ENCODE assay signal across 23 cellular contexts in genomic region chr1:47687618-47687940, GRCh38.
DNase-seq lines count a peak whose midpoint lies in the region; ATAC-seq and TF ChIP-seq lines count a peak whose summit lies in the region.
"Had no signal": no experiment of that assay in that cellular context is flagged by ENCODE, and none has a peak within 500 bp of the region (broad histone marks: within the 10 kb centered on the region; RNA-seq: fewer than 3 reads in every experiment).

No MANE protein-coding gene starts in this region.

- peak; percentile 33 for DNase-seq in H9
- DNase-seq in mesendoderm, result peak; percentile 57
- DNase-seq in spleen, result peak; percentile 21
- no peak for DNase-seq in stimulated activated CD4-positive, alpha-beta T cell treated with anti-CD3 and anti-CD28 coated beads, Interleukin-4, amount 100 ng/mL, for 1 hour
- no peak for DNase-seq in stimulated activated naive CD4-positive, alpha-beta T cell treated with Interleukin-2 at 50 U/mL for 16 hours (lab: John Stamatoyannopoulos, UW)
- DNase-seq: activated CD8-positive, alpha-beta T cell treated with anti-CD3 and anti-CD28 coated beads, Interleukin-2, amount 10 ng/mL, durations not matched to agents 7 days and 5 days; activated naive CD4-positive, alpha-beta T cell treated with anti-CD3 and anti-CD28 coated beads, Interleukin-2, amount 10 ng/mL, durations not matched to agents 7 days and 5 days; activated T-cell treated with anti-CD3 and anti-CD28 coated beads, Interleukin-2, amount 50 U/mL, for 48 hours; amygdala; heart right ventricle; left ventricle myocardium inferior; MG63; NCI-H524 treated with DMSO at 0.1 percent for 48 hours; nucleus accumbens; stimulated activated CD4-positive, alpha-beta T cell treated with anti-CD3 and anti-CD28 coated beads, Interleukin-12 subunit alpha, Interleukin-12 subunit beta, amount 100 ng/mL, for 4 hours; T1000 had no signal

- H3K27ac ChIP-seq in H9 (ENCODE audit: insufficient read length, low read depth, low read length) (no peak overlapping the region), mesendoderm (ENCODE audit: low read depth, low read length) (no peak overlapping the region), spleen (no peak overlapping the region)
- H3K27ac ChIP-seq: dorsolateral prefrontal cortex, epithelial cell of prostate, heart right ventricle, left ventricle myocardium inferior, upper lobe of left lung had no signal

- no peaks in the 10 kb centered on the region for H3K27me3 ChIP-seq in H9 (ENCODE audit: insufficient read depth, low read length)
- no peaks in the 10 kb centered on the region for H3K27me3 ChIP-seq in mesendoderm (ENCODE audit: insufficient read depth, low read length, poor library complexity)
- peaks cover 0 to 32% (median 6%) of the 10 kb centered on the region in 7 donors for H3K27me3 ChIP-seq in spleen (replicated peaks in 1 of 7)
- H3K27me3 ChIP-seq: MG63, upper lobe of left lung had no signal

- H3K4me1 Mint-ChIP-seq in H9 (peaks cover 20 to 42% of the 10 kb centered on the region in 2 experiments), brain (peaks cover 60% of the 10 kb centered on the region)
- H3K4me1 Mint-ChIP-seq: activated naive CD4-positive, alpha-beta T cell treated with anti-CD3 and anti-CD28 coated beads, Interleukin-2, amount 10 ng/mL, durations not matched to agents 7 days and 5 days had no signal

- no peak overlapping the region for H3K4me2 ChIP-seq in H9 (ENCODE audit: insufficient read depth, insufficient read length, low read length)
- H3K4me2 ChIP-seq in mesendoderm (ENCODE audit: low read length), result no peak overlapping the region

- no peak overlapping the region for H3K14ac ChIP-seq in H9 (ENCODE audit: insufficient read depth, low read length)

- H3K27me3 Mint-ChIP-seq in H9 (ENCODE audit: low read depth), result peaks cover 4% of the 10 kb centered on the region; the same call in 1 of the 2 replicates
- no peaks in the 10 kb centered on the region for H3K27me3 Mint-ChIP-seq in brain

- H3T11ph ChIP-seq in H9 (ENCODE audit: low read length), result no peak overlapping the region

- no peak for ATAC-seq in GM21576 (IDR thresholded peaks at IDR 0.05; ENCODE audit: unreplicated experiment)
- ATAC-seq: activated CD4-positive, CD25-positive, alpha-beta regulatory T cell treated with anti-CD3 and anti-CD28 coated beads, Interleukin-2, amount 50 U/mL, for 24 hours; activated CD8-positive, alpha-beta T cell treated with anti-CD3 and anti-CD28 coated beads, Interleukin-2, amount 10 ng/mL, durations not matched to agents 7 days and 5 days; heart right ventricle had no signal

- H4K5ac ChIP-seq in H9 (ENCODE audit: insufficient read length, low read depth, low read length), result no peak overlapping the region
- no peak overlapping the region for H4K5ac ChIP-seq in mesendoderm (ENCODE audit: low read length)

- no peak overlapping the region for H3K18ac ChIP-seq in H9 (ENCODE audit: insufficient read length, low read depth, low read length)
- H3K18ac ChIP-seq in mesendoderm (ENCODE audit: low read length), result no peak overlapping the region

- no peak overlapping the region for H3K9ac ChIP-seq in H9 (ENCODE audit: extremely low read depth, insufficient read length, low read length)
- H3K9ac ChIP-seq in mesendoderm (ENCODE audit: low read length), result no peak overlapping the region

- no peak overlapping the region for H2BK12ac ChIP-seq in H9 (ENCODE audit: insufficient read length, low read depth, low read length)

- H4K91ac ChIP-seq in H9 (ENCODE audit: insufficient read length, low read depth, low read length), result no peak overlapping the region

- H2BK120ac ChIP-seq in H9 (ENCODE audit: low read depth, low read length, poor library complexity, severe bottlenecking), result no peak overlapping the region
- H2BK120ac ChIP-seq in mesendoderm (ENCODE audit: low read depth, low read length), result no peak overlapping the region

- no peaks in the 10 kb centered on the region for H4K20me1 ChIP-seq in H9 (ENCODE audit: control insufficient read depth, insufficient read depth, insufficient read length)

- no peak overlapping the region for H2AK5ac ChIP-seq in H9 (ENCODE audit: insufficient read length, low read length)
- H2AK5ac ChIP-seq in mesendoderm (ENCODE audit: low read length), result no peak overlapping the region

- H3K4ac ChIP-seq in H9 (ENCODE audit: low read depth, low read length), result no peak overlapping the region
- H3K4ac ChIP-seq in mesendoderm (ENCODE audit: low read depth, low read length), result no peak overlapping the region

- peak overlapping the region in 1 of 2 experiments; percentile 61; a peak in 2 of 5 replicates for H3K4me3 Mint-ChIP-seq in H9
- peak overlapping the region in 1 of 5 experiments; percentile 30 for H3K4me3 Mint-ChIP-seq in brain
- H3K4me3 Mint-ChIP-seq: activated CD8-positive, alpha-beta T cell treated with anti-CD3 and anti-CD28 coated beads, Interleukin-2, amount 10 ng/mL, durations not matched to agents 7 days and 5 days; activated naive CD4-positive, alpha-beta T cell treated with anti-CD3 and anti-CD28 coated beads, Interleukin-2, amount 10 ng/mL, durations not matched to agents 7 days and 5 days had no signal

- H3K27ac Mint-ChIP-seq in H9 (peak overlapping the region in 1 of 3 experiments; percentile 87; a peak in 2 of 7 replicates), brain (peak overlapping the region; percentile 32 to 90 (median 55))
- H3K27ac Mint-ChIP-seq: activated CD8-positive, alpha-beta T cell treated with anti-CD3 and anti-CD28 coated beads, Interleukin-2, amount 10 ng/mL, durations not matched to agents 7 days and 5 days; activated naive CD4-positive, alpha-beta T cell treated with anti-CD3 and anti-CD28 coated beads, Interleukin-2, amount 10 ng/mL, durations not matched to agents 7 days and 5 days had no signal

- H3K9me3 ChIP-seq in H9 (ENCODE audit: control insufficient read depth, low read depth, low read length), result no peaks in the 10 kb centered on the region
- no peaks in the 10 kb centered on the region for H3K9me3 ChIP-seq in spleen
- H3K9me3 ChIP-seq: heart right ventricle, left ventricle myocardium inferior, MG63, upper lobe of left lung had no signal

- H3K4me3 ChIP-seq in mesendoderm (ENCODE audit: low read length) (no peak overlapping the region), spleen (no peak overlapping the region)
- H3K4me3 ChIP-seq: dorsolateral prefrontal cortex, heart right ventricle, K562, left ventricle myocardium inferior, MG63, upper lobe of left lung had no signal

- H3K36me3 ChIP-seq in mesendoderm (ENCODE audit: control insufficient read depth, insufficient read depth, low read length) (no peaks in the 10 kb centered on the region), spleen (no peaks in the 10 kb centered on the region)
- H3K36me3 ChIP-seq: heart right ventricle, left ventricle myocardium inferior, MG63, upper lobe of left lung had no signal

- no peak overlapping the region for H3K23ac ChIP-seq in H9 (ENCODE audit: insufficient read length, low read depth, low read length)
- H3K23ac ChIP-seq in mesendoderm (ENCODE audit: low read length), result no peak overlapping the region

- H2AFZ ChIP-seq in H9 (ENCODE audit: low read length), result no peak overlapping the region

- TF ChIP-seq POLR2A in spleen (IDR thresholded peaks at IDR 0.05), result no peak

- no peaks in the 10 kb centered on the region for H3K23me2 ChIP-seq in H9 (ENCODE audit: insufficient read length, low read depth, low read length, poor library complexity, severe bottlenecking)

- H2BK5ac ChIP-seq in H9 (ENCODE audit: insufficient read length, low read length) (no peak overlapping the region), mesendoderm (ENCODE audit: low read length) (peak overlapping the region; percentile 36)

- intact Hi-C loops in spleen (cut with DNase I; ENCODE audit: low total_unique reads), result no loop called here

- H3K36me3 Mint-ChIP-seq in H9 (ENCODE audit: insufficient read depth in 1 of 3, low read depth in 3 of 3) (no peaks in the 10 kb centered on the region), brain (no peaks in the 10 kb centered on the region)
- H3K36me3 Mint-ChIP-seq: activated naive CD4-positive, alpha-beta T cell treated with anti-CD3 and anti-CD28 coated beads, Interleukin-2, amount 10 ng/mL, durations not matched to agents 7 days and 5 days had no signal

- no peaks in the 10 kb centered on the region for H3K79me1 ChIP-seq in H9 (ENCODE audit: insufficient read depth, low read depth, low read length, poor library complexity, severe bottlenecking)
- H3K79me1 ChIP-seq in mesendoderm (ENCODE audit: low read length), result no peaks in the 10 kb centered on the region

- no peaks in the 10 kb centered on the region for H3K9me3 Mint-ChIP-seq in H9
- H3K9me3 Mint-ChIP-seq in brain, result peaks cover 0 to 11% (median 0%) of the 10 kb centered on the region in 5 experiments

- TF ChIP-seq CTCF in H9 (conservative IDR thresholded peaks at IDR 0.05) (no peak), brain (conservative IDR thresholded peaks at IDR 0.05) (no peak), spleen (IDR thresholded peaks at IDR 0.05 in 8 of 11, conservative IDR thresholded peaks at IDR 0.05 in 3 of 11) (no peak)

- H2BK20ac ChIP-seq in H9 (ENCODE audit: low read depth, low read length, poor library complexity, severe bottlenecking), result no peak overlapping the region

- H3K56ac ChIP-seq in H9 (ENCODE audit: insufficient read length, low read depth, low read length) (no peak overlapping the region), mesendoderm (ENCODE audit: low read length) (peak overlapping the region; percentile 68)

- H2BK15ac ChIP-seq in H9 (ENCODE audit: low read depth, low read length) (no peak overlapping the region), mesendoderm (replicated peaks; ENCODE audit: low read depth) (no peak overlapping the region)

- no peak overlapping the region for H4K8ac ChIP-seq in H9 (replicated peaks; ENCODE audit: insufficient read length, low read depth, low read length)
- H4K8ac ChIP-seq in mesendoderm (ENCODE audit: low read depth, low read length), result no peak overlapping the region

- H3K4me1 ChIP-seq in H9 (ENCODE audit: insufficient read depth, low read length) (peaks cover 4% of the 10 kb centered on the region; the same call in 1 of the 2 replicates), mesendoderm (ENCODE audit: control insufficient read depth, low read depth, low read length) (peaks cover 14% of the 10 kb centered on the region), spleen (no peaks in the 10 kb centered on the region)
- H3K4me1 ChIP-seq: heart right ventricle, left ventricle myocardium inferior, upper lobe of left lung had no signal

- H3K79me2 ChIP-seq in H9 (ENCODE audit: insufficient read depth, low read length) (no peaks in the 10 kb centered on the region), mesendoderm (ENCODE audit: control insufficient read depth, insufficient read depth, low read length) (no peaks in the 10 kb centered on the region)

- no CpG with 5 or more reads among the region's 11 CpGs for WGBS in H9 (ENCODE audit: extremely low coverage, insufficient read length, low lambda C conversion rate)
- no CpG with 5 or more reads among the region's 11 CpGs for WGBS in mesendoderm (ENCODE audit: extremely low coverage, insufficient coverage, low lambda C conversion rate)
- WGBS in spleen, 5 donors, result 54 to 67% (median 65%) methylated on average over 11 of the region's 11 CpGs

Comparison
In these comparisons a context has a peak if more than half of its experiments do, and no peak if none do; other contexts are left out.
1. DNase-seq: peak in H9 (single experiment), mesendoderm (single experiment) and spleen (single experiment); none in stimulated activated CD4-positive, alpha-beta T cell treated with anti-CD3 and anti-CD28 coated beads, Interleukin-4, amount 100 ng/mL, for 1 hour (single experiment) and stimulated activated naive CD4-positive, alpha-beta T cell treated with Interleukin-2 at 50 U/mL for 16 hours (single experiment).